Comparison of ENCODE assay signal across 25 cellular contexts in the genomic region with DNA sequence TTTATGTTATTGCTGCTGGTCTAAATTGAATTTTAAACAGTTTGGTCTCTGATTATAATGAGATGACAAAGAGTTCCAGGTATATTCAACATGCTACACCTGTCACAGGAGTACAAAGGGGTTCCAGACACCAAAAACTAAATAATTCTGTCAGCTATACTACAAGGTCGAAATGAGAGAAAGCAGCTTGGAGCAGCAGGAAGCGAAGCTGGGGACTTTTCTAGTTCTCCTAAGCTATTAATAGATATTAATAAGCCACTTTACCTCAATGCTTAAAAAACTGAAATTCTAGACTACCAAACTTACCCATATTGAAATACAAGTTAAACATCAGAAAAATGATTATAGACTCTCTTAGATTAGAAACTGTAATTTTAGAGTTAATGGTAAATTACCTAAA.
"Had no signal": no experiment of that assay in that cellular context is flagged by ENCODE, and none has a peak within 500 bp of the region (broad histone marks: within the 10 kb centered on the region; RNA-seq: fewer than 3 reads in every experiment).

No MANE protein-coding gene starts in this region.

- H3K4me1 Mint-ChIP-seq: activated naive CD8-positive, alpha-beta T cell treated with anti-CD3 and anti-CD28 coated beads, Interleukin-2, amount 10 ng/mL, durations not matched to agents 7 days and 5 days had no signal

- ATAC-seq: activated CD4-positive, CD25-positive, alpha-beta regulatory T cell treated with anti-CD3 and anti-CD28 coated beads, Interleukin-2, amount 50 U/mL, for 24 hours; activated CD8-positive, alpha-beta T cell treated with anti-CD3 and anti-CD28 coated beads, Interleukin-2, amount 10 ng/mL, durations not matched to agents 7 days and 5 days had no signal

- H2AFZ ChIP-seq: PC-9 had no signal

- H3K27me3 Mint-ChIP-seq: activated naive CD8-positive, alpha-beta T cell treated with anti-CD3 and anti-CD28 coated beads, Interleukin-2, amount 10 ng/mL, durations not matched to agents 7 days and 5 days had no signal

- H3K9me3 Mint-ChIP-seq: activated naive CD8-positive, alpha-beta T cell treated with anti-CD3 and anti-CD28 coated beads, Interleukin-2, amount 10 ng/mL, durations not matched to agents 7 days and 5 days had no signal

- H3K4me3 ChIP-seq: adrenal gland, PC-9 had no signal

- H3K4me2 ChIP-seq: PC-9 had no signal

- H3K27me3 ChIP-seq: adrenal gland had no signal

- H3K27ac Mint-ChIP-seq: activated CD8-positive, alpha-beta T cell treated with anti-CD3 and anti-CD28 coated beads, Interleukin-2, amount 10 ng/mL, durations not matched to agents 7 days and 5 days; activated naive CD8-positive, alpha-beta T cell treated with anti-CD3 and anti-CD28 coated beads, Interleukin-2, amount 10 ng/mL, durations not matched to agents 7 days and 5 days had no signal

- H3K4me3 Mint-ChIP-seq: activated CD8-positive, alpha-beta T cell treated with anti-CD3 and anti-CD28 coated beads, Interleukin-2, amount 10 ng/mL, durations not matched to agents 7 days and 5 days; activated naive CD8-positive, alpha-beta T cell treated with anti-CD3 and anti-CD28 coated beads, Interleukin-2, amount 10 ng/mL, durations not matched to agents 7 days and 5 days had no signal

- H3K27ac ChIP-seq: adrenal gland, PC-9 had no signal

- H3K9me3 ChIP-seq: adrenal gland had no signal

- DNase-seq: activated CD4-positive, alpha-beta T cell treated with anti-CD3 and anti-CD28 coated beads for 4 hours; activated CD4-positive, alpha-beta T cell treated with anti-CD3 and anti-CD28 coated beads, Interleukin-2, amount 50 U/mL, for 4 hours; activated CD8-positive, alpha-beta memory T cell treated with anti-CD3 and anti-CD28 coated beads, Interleukin-2, amount 50 U/mL, for 48 hours; activated CD8-positive, alpha-beta T cell treated with anti-CD3 and anti-CD28 coated beads, Interleukin-2, amount 10 ng/mL, durations not matched to agents 7 days and 5 days; activated naive CD4-positive, alpha-beta T cell treated with anti-CD3 and anti-CD28 coated beads, Interleukin-2, amount 50 U/mL, for 16 hours; activated naive CD8-positive, alpha-beta T cell treated with anti-CD3 and anti-CD28 coated beads, Interleukin-2, amount 10 ng/mL, durations not matched to agents 7 days and 5 days; activated T-cell treated with anti-CD3 and anti-CD28 coated beads, Interleukin-2, amount 50 U/mL, for 1 hour; adrenal gland; anterior cingulate cortex; cerebellar nuclear complex; Kasumi-1; KBM-7; NCI-H1092; NCI-H1417; NCI-H2029; NCI-H2107; NCI-H2171 treated with DMSO at 0.1 percent for 48 hours; NCI-H345; NCI-H510A; NCI-H69; NK-92 treated with Interleukin-12 subunit alpha and Interleukin-12 subunit beta, amount 100 ng/mL, for 24 hours; PC-9; SIG-M5; T-helper 2 cell had no signal
